Comparison of ENCODE assay signal across 25 cellular contexts in the genomic region with DNA sequence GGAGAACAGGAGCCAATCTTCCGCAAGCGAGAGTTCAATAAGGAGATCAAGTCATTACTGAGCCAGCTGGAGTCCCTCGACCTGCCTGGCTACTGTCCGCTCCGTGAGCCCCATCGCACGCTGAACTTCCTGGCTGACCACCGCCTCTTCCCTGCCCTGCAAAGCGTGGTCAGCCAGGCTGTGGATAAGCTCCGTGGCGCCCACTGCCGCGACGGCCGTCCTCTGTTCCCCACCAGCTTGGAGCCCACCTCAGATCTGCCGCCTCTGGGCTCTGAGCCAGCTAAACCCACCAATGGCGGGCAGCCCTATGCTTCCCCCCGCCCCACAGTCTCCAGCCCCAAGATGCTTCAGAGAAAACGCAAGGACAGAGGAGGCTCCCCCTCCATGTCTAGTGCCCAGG. TPM values are rescaled to one million over a fixed set of nuclear protein-coding genes. Genes with fewer than 3 reads are reported as not detected.
"Had no signal": no experiment of that assay in that cellular context is flagged by ENCODE, and none has a peak within 500 bp of the region (broad histone marks: within the 10 kb centered on the region; RNA-seq: fewer than 3 reads in every experiment).

No MANE protein-coding gene starts in this region.

- H3K4me1 ChIP-seq: SJSA1 had no signal

- H3K4me3 ChIP-seq: SJSA1, SK-N-MC had no signal

- H3K9ac ChIP-seq: KMS-11 had no signal

- H3K27me3 ChIP-seq: SJSA1 had no signal

- H3K27ac ChIP-seq: KMS-11, SJSA1, SK-N-MC had no signal

- FAIRE-seq: HepG2, RCC 7860 had no signal

- DNase-seq: IMR-90, Kasumi-1, MM.1S, MV-4-11, NCI-H1048, NCI-H1105, NCI-H1417, NCI-H1436 treated with DMSO at 0.1 percent for 48 hours, NCI-H1694, NCI-H187 treated with DMSO at 0.1 percent for 48 hours, NCI-H2029 treated with DMSO at 0.1 percent for 48 hours, NCI-H2171 treated with DMSO at 0.1 percent for 48 hours, NCI-H345, NCI-H446 treated with DMSO at 0.1 percent for 48 hours, NCI-H510A treated with DMSO at 0.1 percent for 48 hours, NCI-H526, Right ventricle myocardium superior, RPMI8226, SIG-M5 had no signal

- H3K36me3 ChIP-seq: SJSA1 had no signal

- H3K9me3 ChIP-seq: SJSA1 had no signal

- H3K4me2 ChIP-seq: KMS-11 had no signal

RNA-seq across cellular contexts. Expression of gene CCDC116, which starts 2.3 kb away (rescaled TPM):
- total RNA-seq: HT1080 had no signal
